Comparison of ENCODE assay signal across 12 cellular contexts in genomic region chr9:119369670-119370366, GRCh38. TPM values are rescaled to one million over a fixed set of nuclear protein-coding genes. Genes with fewer than 3 reads are reported as not detected.
DNase-seq lines count a peak whose midpoint lies in the region; ATAC-seq and TF ChIP-seq lines count a peak whose summit lies in the region.
"Had no signal": no experiment of that assay in that cellular context is flagged by ENCODE, and none has a peak within 500 bp of the region (broad histone marks: within the 10 kb centered on the region; RNA-seq: fewer than 3 reads in every experiment).

No MANE protein-coding gene starts in this region.

- no peak overlapping the region for H3K27ac ChIP-seq in ACC112 (ENCODE audit: low read depth, low read length)
- no peak overlapping the region for H3K27ac ChIP-seq in H9 (ENCODE audit: insufficient read length, low read depth, low read length)
- no peak overlapping the region for H3K27ac ChIP-seq in colonic mucosa
- H3K27ac ChIP-seq: RWPE1, thyroid gland had no signal

- no peak overlapping the region for H4K91ac ChIP-seq in H9 (ENCODE audit: insufficient read length, low read depth, low read length)

- H3K56ac ChIP-seq in H9 (ENCODE audit: insufficient read length, low read depth, low read length) = no peak overlapping the region

- H3K4me3 Mint-ChIP-seq in H9 (peak overlapping the region; percentile 91 to 98), nephron progenitor cell (peak overlapping the region; percentile 95)
- H3K4me3 Mint-ChIP-seq: activated naive CD4-positive, alpha-beta T cell treated with anti-CD3 and anti-CD28 coated beads, Interleukin-2, amount 50 U/mL, for 24 hours had no signal

- peaks cover 17% of the 10 kb centered on the region for H3K23me2 ChIP-seq in H9 (ENCODE audit: insufficient read length, low read depth, low read length, poor library complexity, severe bottlenecking)

- H2BK15ac ChIP-seq in H9 (ENCODE audit: low read depth, low read length) = no peak overlapping the region

- H3K27me3 Mint-ChIP-seq in H9 (ENCODE audit: low read depth) (peaks cover 37% of the 10 kb centered on the region), nephron progenitor cell (ENCODE audit: low read depth, poor library complexity) (peaks cover 59% of the 10 kb centered on the region)

- no peak overlapping the region for H2BK20ac ChIP-seq in H9 (ENCODE audit: low read depth, low read length, poor library complexity, severe bottlenecking)

- H3K18ac ChIP-seq in H9 (ENCODE audit: insufficient read length, low read depth, low read length) = no peak overlapping the region

- H3K9me3 ChIP-seq in H9 (ENCODE audit: control insufficient read depth, low read depth, low read length) = no peaks in the 10 kb centered on the region
- no peaks in the 10 kb centered on the region for H3K9me3 ChIP-seq in colonic mucosa
- H3K9me3 ChIP-seq: thyroid gland had no signal

- H2BK5ac ChIP-seq in H9 (ENCODE audit: insufficient read length, low read length) = no peak overlapping the region

- H3K4me1 ChIP-seq in ACC112 (ENCODE audit: control insufficient read depth, insufficient read depth, low read length, unreplicated experiment) = no peaks in the 10 kb centered on the region
- H3K4me1 ChIP-seq in H9 (ENCODE audit: insufficient read depth, low read length) = peaks cover 7% of the 10 kb centered on the region
- no peaks in the 10 kb centered on the region for H3K4me1 ChIP-seq in colonic mucosa

- WGBS in H9 (ENCODE audit: extremely low coverage, insufficient read length, low lambda C conversion rate) = no CpG with 5 or more reads among the region's 34 CpGs

- peak overlapping the region; percentile 40; the same call in 1 of the 2 replicates for H3K4me3 ChIP-seq in ACC112 (ENCODE audit: low read depth, low read length)
- peak overlapping the region; percentile 23 for H3K4me3 ChIP-seq in colonic mucosa
- H3K4me3 ChIP-seq: thyroid gland had no signal

- H3K4me1 Mint-ChIP-seq in H9 (peaks cover 41 to 44% of the 10 kb centered on the region in 2 experiments), nephron progenitor cell (peaks cover 33% of the 10 kb centered on the region)
- H3K4me1 Mint-ChIP-seq: activated naive CD4-positive, alpha-beta T cell treated with anti-CD3 and anti-CD28 coated beads, Interleukin-2, amount 50 U/mL, for 24 hours had no signal

- peak overlapping the region; percentile 100 for H3K4me2 ChIP-seq in H9 (ENCODE audit: insufficient read depth, insufficient read length, low read length)

- H3K27ac Mint-ChIP-seq in H9 = peak overlapping the region in 1 of 3 experiments; percentile 57; a peak in 1 of 7 replicates
- H3K27ac Mint-ChIP-seq in nephron progenitor cell = no peak overlapping the region

- H3T11ph ChIP-seq in H9 (ENCODE audit: low read length) = no peak overlapping the region

- no peak overlapping the region for H4K5ac ChIP-seq in H9 (ENCODE audit: insufficient read length, low read depth, low read length)

- DNase-seq in H9 = no peak
- no peak for DNase-seq in colonic mucosa
- DNase-seq in nephron progenitor cell = no peak
- DNase-seq in NCI-H526 (lab: John Stamatoyannopoulos, UW) = no peak
- DNase-seq in NCI-H1930 (lab: John Stamatoyannopoulos, UW) = no peak
- no peak for DNase-seq in glomerular visceral epithelial cell (ENCODE audit: extremely low spot score)
- DNase-seq: activated CD4-positive, CD25-positive, alpha-beta regulatory T cell treated with anti-CD3 and anti-CD28 coated beads, Interleukin-2, amount 50 U/mL, for 72 hours had no signal

- H3K4ac ChIP-seq in H9 (ENCODE audit: low read depth, low read length) = no peak overlapping the region

- no peak for ATAC-seq in HG03342 (IDR thresholded peaks at IDR 0.05; ENCODE audit: unreplicated experiment)

- H3K79me2 ChIP-seq in ACC112 (ENCODE audit: control insufficient read depth, insufficient read depth, low read length, unreplicated experiment) = no peaks in the 10 kb centered on the region
- H3K79me2 ChIP-seq in H9 (ENCODE audit: insufficient read depth, low read length) = no peaks in the 10 kb centered on the region; the same call in 1 of the 2 replicates

- H2BK120ac ChIP-seq in H9 (ENCODE audit: low read depth, low read length, poor library complexity, severe bottlenecking) = no peak overlapping the region

- intact Hi-C loops in colonic mucosa (cut with DNase I) = loop anchor here (10.0 kb wide), 1 partner anchor 1585 kb away; no protein-coding TSS in a partner anchor

- no peak overlapping the region for H2AK5ac ChIP-seq in H9 (ENCODE audit: insufficient read length, low read length)

- H3K27me3 ChIP-seq in ACC112 (ENCODE audit: insufficient read depth, low read length) (peaks cover 33% of the 10 kb centered on the region), H9 (ENCODE audit: insufficient read depth, low read length) (no peaks in the 10 kb centered on the region; the same call in 1 of the 2 replicates), colonic mucosa (peaks cover 26% of the 10 kb centered on the region)

- no peak overlapping the region; the same call in 1 of the 2 replicates for H3K14ac ChIP-seq in H9 (ENCODE audit: insufficient read depth, low read length)

- H3K9ac ChIP-seq in H9 (ENCODE audit: extremely low read depth, insufficient read length, low read length) = no peak overlapping the region
- H3K9ac ChIP-seq in colonic mucosa (ENCODE audit: low read depth in 2 of 2, low read length in 2 of 2) = no peak overlapping the region

- no peaks in the 10 kb centered on the region for H3K79me1 ChIP-seq in H9 (ENCODE audit: insufficient read depth, low read depth, low read length, poor library complexity, severe bottlenecking)

- H3K36me3 ChIP-seq in ACC112 (ENCODE audit: insufficient read depth, low read length) = no peaks in the 10 kb centered on the region
- H3K36me3 ChIP-seq in colonic mucosa = no peaks in the 10 kb centered on the region
- H3K36me3 ChIP-seq: thyroid gland had no signal

- H3K36me3 Mint-ChIP-seq in H9 (ENCODE audit: insufficient read depth in 1 of 3, low read depth in 3 of 3) = peaks cover 0 to 2% (median 0%) of the 10 kb centered on the region in 3 experiments; a peak in 1 of 7 replicates
- H3K36me3 Mint-ChIP-seq in nephron progenitor cell (ENCODE audit: low read depth) = no peaks in the 10 kb centered on the region
- H3K36me3 Mint-ChIP-seq: activated naive CD4-positive, alpha-beta T cell treated with anti-CD3 and anti-CD28 coated beads, Interleukin-2, amount 50 U/mL, for 24 hours had no signal

- no peak overlapping the region for H2BK12ac ChIP-seq in H9 (ENCODE audit: insufficient read length, low read depth, low read length)

- no peaks in the 10 kb centered on the region for H4K20me1 ChIP-seq in H9 (ENCODE audit: control insufficient read depth, insufficient read depth, insufficient read length)

- H3K9me3 Mint-ChIP-seq in H9 (no peaks in the 10 kb centered on the region), nephron progenitor cell (no peaks in the 10 kb centered on the region)

- H2AFZ ChIP-seq in ACC112 (ENCODE audit: low read length, unreplicated experiment) (no peak overlapping the region), H9 (ENCODE audit: low read length) (no peak overlapping the region)

- no peak overlapping the region for H4K8ac ChIP-seq in H9 (replicated peaks; ENCODE audit: insufficient read length, low read depth, low read length)

- TF ChIP-seq CTCF in H9 (conservative IDR thresholded peaks at IDR 0.05) (no peak), colonic mucosa (IDR thresholded peaks at IDR 0.05) (no peak), nephron progenitor cell (IDR thresholded peaks at IDR 0.05) (no peak)

- no peak overlapping the region for H3K23ac ChIP-seq in H9 (ENCODE audit: insufficient read length, low read depth, low read length)

RNA-seq across cellular contexts. Expression of gene BRINP1, which starts 0.6 kb away (rescaled TPM):
- total RNA-seq in H9 (2021) (12.4 and 14.0 TPM in 2 replicates), colonic mucosa (under 1 TPM; 0.10 to 0.13 TPM)

Comparison
In these comparisons a context has a peak if more than half of its experiments do, and no peak if none do; other contexts are left out.
1. RNA of gene BRINP1, which starts 0.6 kb away (total RNA-seq): 12.4 to 14.0 TPM in H9; 0.10 to 0.13 TPM in colonic mucosa; every median in the first group is over 10 times any median in the second.